Comparison of ENCODE assay signal across 19 cellular contexts in the genomic region with DNA sequence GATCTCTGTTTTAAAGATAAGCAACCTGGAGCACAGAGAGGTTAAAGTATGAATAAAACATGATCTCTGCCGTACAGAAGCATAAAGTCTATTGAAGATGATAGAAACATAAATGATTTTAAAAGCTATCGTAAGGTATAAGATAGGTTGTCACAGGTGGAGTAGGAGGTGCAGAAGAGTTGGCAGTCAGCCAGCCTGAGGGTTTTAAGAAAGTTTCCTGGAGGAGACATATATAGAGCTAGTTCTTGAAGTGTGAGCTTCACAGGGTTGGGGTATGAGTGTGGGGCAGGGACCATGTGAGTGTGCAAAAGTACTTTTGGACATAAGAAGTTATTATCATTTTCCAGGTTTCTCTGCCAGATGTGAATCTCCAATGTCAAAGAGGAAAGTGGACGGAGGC.
"Had no signal": no experiment of that assay in that cellular context is flagged by ENCODE, and none has a peak within 500 bp of the region (broad histone marks: within the 10 kb centered on the region; RNA-seq: fewer than 3 reads in every experiment).

No MANE protein-coding gene starts in this region.

- DNase-seq: Kasumi-1, MM.1S, NCI-H1092 treated with DMSO at 0.1 percent for 48 hours, NCI-H1436, NCI-H187, NCI-H2029, NCI-H2081 treated with DMSO at 0.1 percent for 48 hours, NCI-H226, NCI-H446, NCI-H510A, NCI-H524 treated with DMSO at 0.1 percent for 48 hours, NCI-H82, PC-9, Peyer's patch, Right ventricle myocardium superior, SIG-M5, SK-N-SH, SW 1271, T-cell had no signal
